1 cellular context compared by ENCODE assay signal in the genomic region with DNA sequence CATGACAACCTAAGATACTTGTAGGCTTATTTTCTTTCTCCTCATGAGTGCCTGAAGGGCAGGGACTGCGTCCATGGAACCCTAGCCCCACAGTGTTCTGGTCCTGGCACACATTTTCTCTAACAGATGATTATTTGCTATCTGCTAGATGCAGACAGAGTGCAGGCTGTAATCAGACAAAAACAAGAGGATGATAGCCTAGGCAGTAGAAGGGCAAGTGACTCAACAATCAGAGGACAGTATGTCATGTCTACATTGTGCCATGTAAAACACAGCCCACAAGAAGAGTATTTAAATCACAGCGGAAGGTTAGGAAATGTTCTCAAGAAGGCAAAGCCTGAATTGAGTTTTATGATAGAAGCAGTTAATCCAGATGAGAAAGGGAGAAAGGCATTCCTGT.
TF ChIP-seq lines count a peak whose summit lies in the region.

No MANE protein-coding gene starts in this region.

TF ChIP-seq in HepG2, 621 proteins besides CTCF, POLR2A, EP300 and RAD21:
- TF ChIP-seq ASH2L (IDR thresholded peaks at IDR 0.05; ENCODE audit: insufficient read length, low read depth, low read length) (no peak), HMGXB3 (CRISPR knock-in tag; IDR thresholded peaks at IDR 0.05; ENCODE audit: borderline replicate concordance) (no peak), ZNF691 (CRISPR knock-in tag; IDR thresholded peaks at IDR 0.05; ENCODE audit: borderline replicate concordance, low read depth) (no peak), MYNN (CRISPR knock-in tag; IDR thresholded peaks at IDR 0.05; ENCODE audit: low read depth) (no peak), SRSF1 (optimal IDR thresholded peaks at IDR 0.05; ENCODE audit: low read depth, low read length) (no peak), NCOA5 (CRISPR knock-in tag; IDR thresholded peaks at IDR 0.05) (no peak), AHDC1 (CRISPR knock-in tag; IDR thresholded peaks at IDR 0.05; ENCODE audit: borderline replicate concordance) (no peak), TMF1 (CRISPR knock-in tag; IDR thresholded peaks at IDR 0.05; ENCODE audit: low read depth) (no peak)
- TF ChIP-seq, protein P1, sequence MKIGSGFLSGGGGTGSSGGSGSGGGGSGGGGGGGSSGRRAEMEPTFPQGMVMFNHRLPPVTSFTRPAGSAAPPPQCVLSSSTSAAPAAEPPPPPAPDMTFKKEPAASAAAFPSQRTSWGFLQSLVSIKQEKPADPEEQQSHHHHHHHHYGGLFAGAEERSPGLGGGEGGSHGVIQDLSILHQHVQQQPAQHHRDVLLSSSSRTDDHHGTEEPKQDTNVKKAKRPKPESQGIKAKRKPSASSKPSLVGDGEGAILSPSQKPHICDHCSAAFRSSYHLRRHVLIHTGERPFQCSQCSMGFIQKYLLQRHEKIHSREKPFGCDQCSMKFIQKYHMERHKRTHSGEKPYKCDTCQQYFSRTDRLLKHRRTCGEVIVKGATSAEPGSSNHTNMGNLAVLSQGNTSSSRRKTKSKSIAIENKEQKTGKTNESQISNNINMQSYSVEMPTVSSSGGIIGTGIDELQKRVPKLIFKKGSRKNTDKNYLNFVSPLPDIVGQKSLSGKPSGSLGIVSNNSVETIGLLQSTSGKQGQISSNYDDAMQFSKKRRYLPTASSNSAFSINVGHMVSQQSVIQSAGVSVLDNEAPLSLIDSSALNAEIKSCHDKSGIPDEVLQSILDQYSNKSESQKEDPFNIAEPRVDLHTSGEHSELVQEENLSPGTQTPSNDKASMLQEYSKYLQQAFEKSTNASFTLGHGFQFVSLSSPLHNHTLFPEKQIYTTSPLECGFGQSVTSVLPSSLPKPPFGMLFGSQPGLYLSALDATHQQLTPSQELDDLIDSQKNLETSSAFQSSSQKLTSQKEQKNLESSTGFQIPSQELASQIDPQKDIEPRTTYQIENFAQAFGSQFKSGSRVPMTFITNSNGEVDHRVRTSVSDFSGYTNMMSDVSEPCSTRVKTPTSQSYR (CRISPR knock-in tag; IDR thresholded peaks at IDR 0.05; ENCODE audit: borderline replicate concordance): no peak
